ENCODE assay signal across 8 cellular contexts in genomic region chr10:113961261-113961938, GRCh38.
DNase-seq lines count a peak whose midpoint lies in the region; ATAC-seq and TF ChIP-seq lines count a peak whose summit lies in the region.

No MANE protein-coding gene starts in this region.

- peak overlapping the region; percentile 15 to 70 (median 58) for H3K27ac ChIP-seq in upper lobe of left lung
- no peak overlapping the region for H3K27ac ChIP-seq in RWPE1

- no peak for TF ChIP-seq EP300 in upper lobe of left lung (IDR thresholded peaks at IDR 0.05)

- no peaks in the 10 kb centered on the region for H3K36me3 ChIP-seq in upper lobe of left lung

- no peaks in the 10 kb centered on the region for H3K27me3 ChIP-seq in upper lobe of left lung

- TF ChIP-seq CTCF in upper lobe of left lung (IDR thresholded peaks at IDR 0.05), result no peak
- no peak for TF ChIP-seq CTCF in RWPE1 (conservative IDR thresholded peaks at IDR 0.05; ENCODE audit: low read depth)

- ATAC-seq in HG03342 (IDR thresholded peaks at IDR 0.05; ENCODE audit: unreplicated experiment), result peak; percentile 56
- peak in 1 of 2 donors; percentile 61 for ATAC-seq in upper lobe of left lung (ENCODE audit: low FRiP score in 2 of 2)

- H3K9me3 ChIP-seq in upper lobe of left lung, result no peaks in the 10 kb centered on the region

- POLR2A ChIA-PET in RWPE1 (lab: Yijun Ruan, JAX; ENCODE audit: low non-redundant PET), result no interaction called here

- no peak overlapping the region for H3K4me3 ChIP-seq in upper lobe of left lung

- H3K4me1 ChIP-seq in upper lobe of left lung, result peaks cover 0 to 49% (median 20%) of the 10 kb centered on the region in 4 donors

- TF ChIP-seq POLR2A in upper lobe of left lung (IDR thresholded peaks at IDR 0.05), result no peak

- WGBS in upper lobe of left lung, 2 donors, result 53 to 63% methylated on average over 10 to 11 of the region's 11 CpGs

- peak; percentile 54 for DNase-seq in activated CD4-positive, CD25-positive, alpha-beta regulatory T cell treated with anti-CD3 and anti-CD28 coated beads, Interleukin-2, amount 50 U/mL, for 16 hours (ENCODE audit: low read depth, low spot score)
- no peak for DNase-seq in activated CD4-positive, CD25-positive, alpha-beta regulatory T cell treated with anti-CD3 and anti-CD28 coated beads, Interleukin-2, amount 50 U/mL, for 72 hours
- DNase-seq in activated CD4-positive, alpha-beta T cell treated with anti-CD3 and anti-CD28 coated beads for 1 hour, result peak; percentile 41
- DNase-seq in islet precursor cell (peak; percentile 60), upper lobe of left lung (no peak), medulla oblongata (ENCODE audit: extremely low spot score) (no peak), RWPE1 (ENCODE audit: low spot score) (no peak)

- CTCF ChIA-PET in RWPE1 (lab: Yijun Ruan, JAX), result interaction anchor here (0.6 to 0.8 kb wide), 2 partner anchors 868 to 1821 kb away, joined by 3 read pairs; no protein-coding TSS in a partner anchor

Comparison
In these comparisons a context has a peak if more than half of its experiments do, and no peak if none do; other contexts are left out.
1. DNase-seq: peak in activated CD4-positive, CD25-positive, alpha-beta regulatory T cell treated with anti-CD3 and anti-CD28 coated beads, Interleukin-2, amount 50 U/mL, for 16 hours (single experiment), activated CD4-positive, alpha-beta T cell treated with anti-CD3 and anti-CD28 coated beads for 1 hour (single experiment) and islet precursor cell (single experiment); none in activated CD4-positive, CD25-positive, alpha-beta regulatory T cell treated with anti-CD3 and anti-CD28 coated beads, Interleukin-2, amount 50 U/mL, for 72 hours (single experiment), upper lobe of left lung (0 of 2), medulla oblongata (single experiment) and RWPE1 (single experiment).